In genomic region chr6:121823437-121823851, GRCh38 we compare ENCODE assay signal across 16 cellular contexts.
A peak's percentile ranks its signal among the peaks of the same experiment; 100 is the strongest.
DNase-seq lines count a peak whose midpoint lies in the region; ATAC-seq, FAIRE-seq and TF ChIP-seq lines count a peak whose summit lies in the region.
"Had no signal": no experiment of that assay in that cellular context is flagged by ENCODE, and none has a peak within 500 bp of the region (broad histone marks: within the 10 kb centered on the region; RNA-seq: fewer than 3 reads in every experiment).

No MANE protein-coding gene starts in this region.

- intact Hi-C loops in natural killer cell (cut with micrococcal nuclease): no loop called here
- intact Hi-C loops in activated T-helper 2 cell treated with anti-CD3 and anti-CD28 coated beads, Interferon-gamma antibody, Interleukin-2, Interleukin-4, amounts not matched to agents 10 μg/mL and 5 μg/mL and 100 μg/mL, durations not matched to agents 14 hours and 24 hours and 36 hours (cut with micrococcal nuclease): no loop called here

- FAIRE-seq in RCC 7860 (lab: Jason Lieb, UNC): no peak

- H3K27ac Mint-ChIP-seq in natural killer cell: no peak overlapping the region
- no peak overlapping the region for H3K27ac Mint-ChIP-seq in activated T-helper 2 cell treated with anti-CD3 and anti-CD28 coated beads, Interferon-gamma antibody, Interleukin-2, Interleukin-4, amounts not matched to agents 10 μg/mL and 5 μg/mL and 100 μg/mL, durations not matched to agents 14 hours and 24 hours and 36 hours
- H3K27ac Mint-ChIP-seq: activated naive CD4-positive, alpha-beta T cell treated with anti-CD3 and anti-CD28 coated beads for 36 hours had no signal

- TF ChIP-seq CTCF in fibroblast of pulmonary artery (IDR thresholded peaks at IDR 0.05; ENCODE audit: low read length, missing control alignments): no peak
- peak; percentile 7 for TF ChIP-seq CTCF in retinal pigment epithelial cell (conservative IDR thresholded peaks at IDR 0.05; ENCODE audit: low read depth, low read length)
- no peak for TF ChIP-seq CTCF in natural killer cell (IDR thresholded peaks at IDR 0.05)

- in situ Hi-C loops in G401 (cut with HindIII; ENCODE audit: low sequenced_read_pairs): loop anchor here (25.0 kb wide), 1 partner anchor 386 kb away; the partner anchor contains the start of gene GJA1

- H3K4me3 ChIP-seq in fibroblast of pulmonary artery (replicated peaks; ENCODE audit: low read depth, low read length) (no peak overlapping the region), retinal pigment epithelial cell (ENCODE audit: low read length) (no peak overlapping the region)
- H3K4me3 ChIP-seq: hepatocyte, vagina had no signal

- no peaks in the 10 kb centered on the region for H3K27me3 Mint-ChIP-seq in natural killer cell (ENCODE audit: low read depth in 2 of 2)
- H3K27me3 Mint-ChIP-seq in activated T-helper 2 cell treated with anti-CD3 and anti-CD28 coated beads, Interferon-gamma antibody, Interleukin-2, Interleukin-4, amounts not matched to agents 10 μg/mL and 5 μg/mL and 100 μg/mL, durations not matched to agents 14 hours and 24 hours and 36 hours (ENCODE audit: low read depth): no peaks in the 10 kb centered on the region

- DNase-seq in G401 (ENCODE audit: low spot score): peak; percentile 64
- DNase-seq in RCC 7860 (ENCODE audit: low spot score): peak; percentile 10
- peak; percentile 67 for DNase-seq in fibroblast of pulmonary artery (ENCODE audit: low read depth)
- DNase-seq in retinal pigment epithelial cell (ENCODE audit: low read depth): no peak
- DNase-seq in left lobe of liver (ENCODE audit: low spot score): no peak
- no peak for DNase-seq in natural killer cell
- no peak for DNase-seq in activated T-helper 2 cell treated with anti-CD3 and anti-CD28 coated beads, Interferon-gamma antibody, Interleukin-2, Interleukin-4, amounts not matched to agents 10 μg/mL and 5 μg/mL and 100 μg/mL, durations not matched to agents 14 hours and 24 hours and 36 hours (ENCODE audit: low spot score)
- DNase-seq in GDM1 (lab: John Stamatoyannopoulos, UW): no peak
- DNase-seq: activated naive CD4-positive, alpha-beta T cell treated with anti-CD3 and anti-CD28 coated beads for 36 hours; DMS79; NCI-H1436; NK-92 treated with Interleukin-12 subunit alpha and Interleukin-12 subunit beta, amount 100 ng/mL, for 24 hours; stimulated activated CD4-positive, alpha-beta T cell treated with anti-CD3 and anti-CD28 coated beads, Interleukin-12 subunit alpha, Interleukin-12 subunit beta, amount 100 ng/mL, for 4 hours; T-helper 1 cell had no signal

- H3K4me3 Mint-ChIP-seq in natural killer cell: no peak overlapping the region
- no peak overlapping the region for H3K4me3 Mint-ChIP-seq in activated T-helper 2 cell treated with anti-CD3 and anti-CD28 coated beads, Interferon-gamma antibody, Interleukin-2, Interleukin-4, amounts not matched to agents 10 μg/mL and 5 μg/mL and 100 μg/mL, durations not matched to agents 14 hours and 24 hours and 36 hours (ENCODE audit: low read depth)
- H3K4me3 Mint-ChIP-seq: activated naive CD4-positive, alpha-beta T cell treated with anti-CD3 and anti-CD28 coated beads for 36 hours had no signal

- no peak for ATAC-seq in left lobe of liver
- ATAC-seq in natural killer cell: no peak

- no peaks in the 10 kb centered on the region for H3K4me1 Mint-ChIP-seq in natural killer cell
- H3K4me1 Mint-ChIP-seq in activated T-helper 2 cell treated with anti-CD3 and anti-CD28 coated beads, Interferon-gamma antibody, Interleukin-2, Interleukin-4, amounts not matched to agents 10 μg/mL and 5 μg/mL and 100 μg/mL, durations not matched to agents 14 hours and 24 hours and 36 hours (ENCODE audit: low read depth): no peaks in the 10 kb centered on the region

- peaks cover 5% of the 10 kb centered on the region for H3K36me3 Mint-ChIP-seq in natural killer cell
- no peaks in the 10 kb centered on the region for H3K36me3 Mint-ChIP-seq in activated T-helper 2 cell treated with anti-CD3 and anti-CD28 coated beads, Interferon-gamma antibody, Interleukin-2, Interleukin-4, amounts not matched to agents 10 μg/mL and 5 μg/mL and 100 μg/mL, durations not matched to agents 14 hours and 24 hours and 36 hours (ENCODE audit: low read depth)

- peaks cover 15 to 17% of the 10 kb centered on the region in 2 donors for H3K9me3 Mint-ChIP-seq in natural killer cell
- peaks cover 19% of the 10 kb centered on the region for H3K9me3 Mint-ChIP-seq in activated T-helper 2 cell treated with anti-CD3 and anti-CD28 coated beads, Interferon-gamma antibody, Interleukin-2, Interleukin-4, amounts not matched to agents 10 μg/mL and 5 μg/mL and 100 μg/mL, durations not matched to agents 14 hours and 24 hours and 36 hours

Comparison
In these comparisons a context has a peak if more than half of its experiments do, and no peak if none do; other contexts are left out.
1. DNase-seq: peak in G401 (single experiment), RCC 7860 (single experiment) and fibroblast of pulmonary artery (single experiment); none in retinal pigment epithelial cell (single experiment), left lobe of liver (single experiment), natural killer cell (single experiment), activated T-helper 2 cell treated with anti-CD3 and anti-CD28 coated beads, Interferon-gamma antibody, Interleukin-2, Interleukin-4, amounts not matched to agents 10 μg/mL and 5 μg/mL and 100 μg/mL, durations not matched to agents 14 hours and 24 hours and 36 hours (single experiment) and GDM1 (single experiment).